Comparison of ENCODE assay signal across 17 cellular contexts in the genomic region with DNA sequence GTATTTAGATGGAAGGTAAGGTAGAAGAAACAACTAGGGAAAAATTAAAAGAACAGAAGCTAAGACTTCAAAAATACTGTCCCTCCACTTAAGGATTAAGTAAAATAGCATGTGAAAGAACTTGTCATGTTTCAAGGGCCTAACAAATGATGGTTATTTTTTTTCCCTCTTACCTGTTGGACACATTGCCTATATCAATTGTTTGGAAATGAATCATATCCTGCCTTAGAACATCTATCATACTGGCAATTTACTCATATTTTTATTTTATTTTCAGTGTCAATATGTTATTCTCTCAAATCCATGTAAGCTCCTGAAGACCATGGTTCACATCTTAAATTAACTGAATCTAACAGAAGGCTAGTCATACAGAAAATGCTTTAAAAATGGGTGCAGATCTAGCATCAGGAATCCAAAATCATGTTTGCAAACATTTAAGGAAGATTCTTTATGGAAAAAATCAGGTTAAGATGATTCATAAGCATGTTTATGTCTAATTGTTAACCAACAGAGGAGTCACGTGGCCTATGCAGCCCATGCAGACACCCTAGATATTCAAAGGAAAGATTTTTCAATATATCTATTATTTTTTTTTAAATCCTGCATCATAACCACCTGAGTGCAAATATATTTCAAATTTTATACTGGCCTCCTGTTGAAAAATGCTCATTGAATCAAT.
DNase-seq lines count a peak whose midpoint lies in the region; ATAC-seq, FAIRE-seq and TF ChIP-seq lines count a peak whose summit lies in the region.
"Had no signal": no experiment of that assay in that cellular context is flagged by ENCODE, and none has a peak within 500 bp of the region (broad histone marks: within the 10 kb centered on the region; RNA-seq: fewer than 3 reads in every experiment).

No MANE protein-coding gene starts in this region.

- no peak for TF ChIP-seq POLR2A in esophagus muscularis mucosa (IDR thresholded peaks at IDR 0.05; ENCODE audit: low read depth)

- no peak overlapping the region for H4K8ac ChIP-seq in mesendoderm (ENCODE audit: low read depth, low read length)

- H3K36me3 Mint-ChIP-seq in CD4-positive, alpha-beta memory T cell: no peaks in the 10 kb centered on the region
- H3K36me3 Mint-ChIP-seq: CD8-positive, alpha-beta T cell had no signal

- H3K4me3 ChIP-seq in bronchial epithelial cell (ENCODE audit: low read depth, low read length) (no peak overlapping the region), esophagus muscularis mucosa (no peak overlapping the region), mesendoderm (ENCODE audit: low read length) (no peak overlapping the region)
- no peak overlapping the region for H3K4me3 ChIP-seq in CD4-positive, alpha-beta memory T cell (ENCODE audit: low read length in 2 of 2)
- H3K4me3 ChIP-seq: HAP-1 had no signal

- WGBS in esophagus muscularis mucosa: 85% methylated on average over 1 of the region's 1 CpG
- no CpG with 5 or more reads among the region's 1 CpG for WGBS in mesendoderm (ENCODE audit: extremely low coverage, insufficient coverage, low lambda C conversion rate)

- H3K27ac ChIP-seq in RWPE1: no peak overlapping the region
- H3K27ac ChIP-seq in esophagus muscularis mucosa (replicated peaks in 1 of 4): no peak overlapping the region
- H3K27ac ChIP-seq in CD4-positive, alpha-beta memory T cell (ENCODE audit: low read depth, low read length): no peak overlapping the region
- H3K27ac ChIP-seq in mesendoderm (ENCODE audit: low read depth, low read length): no peak overlapping the region

- no peaks in the 10 kb centered on the region for H3K9me3 ChIP-seq in esophagus muscularis mucosa
- no peaks in the 10 kb centered on the region for H3K9me3 ChIP-seq in CD4-positive, alpha-beta memory T cell (ENCODE audit: control insufficient read depth in 1 of 2, low read length in 2 of 2)
- H3K9me3 ChIP-seq: Caco-2, HAP-1 had no signal

- no peaks in the 10 kb centered on the region for H3K27me3 Mint-ChIP-seq in CD4-positive, alpha-beta memory T cell

- H3K79me1 ChIP-seq in mesendoderm (ENCODE audit: low read length): no peaks in the 10 kb centered on the region

- H2BK120ac ChIP-seq in mesendoderm (ENCODE audit: low read depth, low read length): no peak overlapping the region

- no peaks in the 10 kb centered on the region for H3K27me3 ChIP-seq in bronchial epithelial cell (ENCODE audit: control insufficient read depth, insufficient read depth, low read length)
- H3K27me3 ChIP-seq in esophagus muscularis mucosa: no peaks in the 10 kb centered on the region
- no peaks in the 10 kb centered on the region for H3K27me3 ChIP-seq in CD4-positive, alpha-beta memory T cell (ENCODE audit: insufficient read depth, low read length)
- H3K27me3 ChIP-seq in mesendoderm (ENCODE audit: insufficient read depth, low read length, poor library complexity): no peaks in the 10 kb centered on the region

- intact Hi-C loops in esophagus muscularis mucosa (cut with DNase I): no loop called here
- intact Hi-C loops in CD4-positive, alpha-beta memory T cell (cut with micrococcal nuclease): no loop called here

- POLR2A ChIA-PET in RWPE1 (lab: Yijun Ruan, JAX; ENCODE audit: low non-redundant PET): no interaction called here
- POLR2A ChIA-PET in CD4-positive, alpha-beta memory T cell (lab: Charles Lee; ENCODE audit: partially characterized antibody): no interaction called here

- FAIRE-seq in bronchial epithelial cell (lab: Jason Lieb, UNC): no peak
- FAIRE-seq: G401.6, GM12892, H54 had no signal

- H3K36me3 ChIP-seq in bronchial epithelial cell (ENCODE audit: control insufficient read depth, insufficient read depth, low read length): no peaks in the 10 kb centered on the region
- no peaks in the 10 kb centered on the region for H3K36me3 ChIP-seq in esophagus muscularis mucosa
- no peaks in the 10 kb centered on the region for H3K36me3 ChIP-seq in CD4-positive, alpha-beta memory T cell (ENCODE audit: insufficient read depth, low read length)
- no peaks in the 10 kb centered on the region for H3K36me3 ChIP-seq in mesendoderm (ENCODE audit: control insufficient read depth, insufficient read depth, low read length)
- H3K36me3 ChIP-seq: HAP-1 had no signal

- H3K4me3 Mint-ChIP-seq in CD4-positive, alpha-beta memory T cell: no peak overlapping the region
- H3K4me3 Mint-ChIP-seq: CD8-positive, alpha-beta T cell; HFFc6 had no signal

- no peak overlapping the region for H2AK5ac ChIP-seq in mesendoderm (ENCODE audit: low read length)

- H2BK15ac ChIP-seq in mesendoderm (replicated peaks; ENCODE audit: low read depth): no peak overlapping the region

- no peak overlapping the region for H3K27ac Mint-ChIP-seq in CD4-positive, alpha-beta memory T cell
- H3K27ac Mint-ChIP-seq: CD8-positive, alpha-beta T cell; HFFc6 had no signal

- H3K4me2 ChIP-seq in mesendoderm (ENCODE audit: low read length): no peak overlapping the region

- no peak overlapping the region for H2BK5ac ChIP-seq in mesendoderm (ENCODE audit: low read length)

- no peak overlapping the region for H3K18ac ChIP-seq in mesendoderm (ENCODE audit: low read length)

- peak; percentile 37 for DNase-seq in RWPE1 (ENCODE audit: low spot score)
- DNase-seq in bronchial epithelial cell (ENCODE audit: low read depth): peak; percentile 40
- DNase-seq in esophagus muscularis mucosa (ENCODE audit: extremely low spot score): peak; percentile 5
- no peak for DNase-seq in CD4-positive, alpha-beta memory T cell
- DNase-seq in mesendoderm: no peak
- DNase-seq: C1 segment of cervical spinal cord; Caco-2; CD8-positive, alpha-beta T cell; DMS153; DND-41; GOT3; HFFc6 had no signal

- H3K9ac ChIP-seq in mesendoderm (ENCODE audit: low read length): no peak overlapping the region

- ATAC-seq in HG02884 (IDR thresholded peaks at IDR 0.05; ENCODE audit: unreplicated experiment): no peak
- ATAC-seq: CD8-positive, alpha-beta T cell had no signal

- no peaks in the 10 kb centered on the region for H3K4me1 Mint-ChIP-seq in CD4-positive, alpha-beta memory T cell

- no peak overlapping the region for H4K5ac ChIP-seq in mesendoderm (ENCODE audit: low read length)

- peaks cover 0 to 14% (median 11%) of the 10 kb centered on the region in 4 donors for H3K4me1 ChIP-seq in esophagus muscularis mucosa
- H3K4me1 ChIP-seq in CD4-positive, alpha-beta memory T cell (ENCODE audit: insufficient read depth, low read length): no peaks in the 10 kb centered on the region
- H3K4me1 ChIP-seq in mesendoderm (ENCODE audit: control insufficient read depth, low read depth, low read length): no peaks in the 10 kb centered on the region
- H3K4me1 ChIP-seq: Caco-2, HAP-1 had no signal

- H3K4ac ChIP-seq in mesendoderm (ENCODE audit: low read depth, low read length): no peak overlapping the region

- no peak overlapping the region for H3K23ac ChIP-seq in mesendoderm (ENCODE audit: low read length)

- no peak for TF ChIP-seq EP300 in esophagus muscularis mucosa (IDR thresholded peaks at IDR 0.05)

- H3K79me2 ChIP-seq in mesendoderm (ENCODE audit: control insufficient read depth, insufficient read depth, low read length): no peaks in the 10 kb centered on the region

- H3K56ac ChIP-seq in mesendoderm (ENCODE audit: low read length): no peak overlapping the region

- CTCF ChIA-PET in RWPE1 (lab: Yijun Ruan, JAX): no interaction called here
- CTCF ChIA-PET in CD4-positive, alpha-beta memory T cell (lab: Charles Lee; ENCODE audit: partially characterized antibody): no interaction called here

- TF ChIP-seq CTCF in RWPE1 (conservative IDR thresholded peaks at IDR 0.05; ENCODE audit: low read depth) (no peak), bronchial epithelial cell (IDR thresholded peaks at IDR 0.05; ENCODE audit: insufficient read depth, low read length, severe bottlenecking) (no peak), esophagus muscularis mucosa (IDR thresholded peaks at IDR 0.05) (no peak)

- peaks cover 0 to 2% (median 0%) of the 10 kb centered on the region in 8 donors for H3K9me3 Mint-ChIP-seq in CD4-positive, alpha-beta memory T cell
- H3K9me3 Mint-ChIP-seq: CD8-positive, alpha-beta T cell had no signal

Comparison
In these comparisons a context has a peak if more than half of its experiments do, and no peak if none do; other contexts are left out.
1. DNase-seq: peak in RWPE1 (single experiment), bronchial epithelial cell (single experiment) and esophagus muscularis mucosa (single experiment); none in CD4-positive, alpha-beta memory T cell (0 of 5) and mesendoderm (single experiment).